18 cellular contexts compared by ENCODE assay signal in genomic region chr11:65185166-65185565, GRCh38. TPM values are rescaled to one million over a fixed set of nuclear protein-coding genes. Genes with fewer than 3 reads are reported as not detected.
DNase-seq lines count a peak whose midpoint lies in the region; ATAC-seq, FAIRE-seq and TF ChIP-seq lines count a peak whose summit lies in the region.
"Had no signal": no experiment of that assay in that cellular context is flagged by ENCODE, and none has a peak within 500 bp of the region (broad histone marks: within the 10 kb centered on the region; RNA-seq: fewer than 3 reads in every experiment).

No MANE protein-coding gene starts in this region.

- H3K4me1 Mint-ChIP-seq in MCF 10A (ENCODE audit: insufficient read depth, unreplicated experiment), result peaks cover 8% of the 10 kb centered on the region
- peaks cover 36% of the 10 kb centered on the region for H3K4me1 Mint-ChIP-seq in stimulated activated memory B cell treated with anti-CD40 and anti-IgM and Interleukin-4, amounts not matched to agents 10 μg/mL and 1 μg/mL and 100 μg/mL, for 72 hours
- peaks cover 18% of the 10 kb centered on the region for H3K4me1 Mint-ChIP-seq in activated T-cell treated with anti-CD3 and anti-CD28 coated beads, Interleukin-2, amount 50 U/mL, for 24 hours (ENCODE audit: low read depth)

- no TSS peak for BruUV-seq in MCF 10A (replicated peaks; lab: Mats Ljungman, UMichigan)
- BruUV-seq in mammary epithelial cell (replicated peaks; lab: Mats Ljungman, UMichigan), result no TSS peak

- H3K4me2 ChIP-seq in mammary epithelial cell (ENCODE audit: insufficient read depth, low read depth, low read length), result no peak overlapping the region

- peaks cover 90% of the 10 kb centered on the region for H3K79me2 ChIP-seq in mammary epithelial cell (ENCODE audit: insufficient read depth, low read length)

- no peak for TF ChIP-seq POLR2A in body of pancreas (IDR thresholded peaks at IDR 0.05)

- H3K4me3 ChIP-seq in mammary epithelial cell (replicated peaks in 1 of 3; ENCODE audit: insufficient read depth in 1 of 3, low read depth in 2 of 3, low read length in 3 of 3) (no peak overlapping the region), body of pancreas (no peak overlapping the region)
- H3K4me3 ChIP-seq: MG63, PC-9, SK-N-MC had no signal

- H3K27ac Mint-ChIP-seq in MCF 10A (ENCODE audit: low read depth, unreplicated experiment), result peak overlapping the region; percentile 57
- H3K27ac Mint-ChIP-seq in stimulated activated memory B cell treated with anti-CD40 and anti-IgM and Interleukin-4, amounts not matched to agents 10 μg/mL and 1 μg/mL and 100 μg/mL, for 72 hours, result no peak overlapping the region
- H3K27ac Mint-ChIP-seq in activated T-cell treated with anti-CD3 and anti-CD28 coated beads, Interleukin-2, amount 50 U/mL, for 24 hours, result no peak overlapping the region

- no peaks in the 10 kb centered on the region for H3K27me3 Mint-ChIP-seq in MCF 10A (ENCODE audit: insufficient read depth, unreplicated experiment)
- H3K27me3 Mint-ChIP-seq in stimulated activated memory B cell treated with anti-CD40 and anti-IgM and Interleukin-4, amounts not matched to agents 10 μg/mL and 1 μg/mL and 100 μg/mL, for 72 hours, result no peaks in the 10 kb centered on the region
- no peaks in the 10 kb centered on the region for H3K27me3 Mint-ChIP-seq in activated T-cell treated with anti-CD3 and anti-CD28 coated beads, Interleukin-2, amount 50 U/mL, for 24 hours

- no peak overlapping the region for H3K9ac ChIP-seq in mammary epithelial cell (ENCODE audit: insufficient read depth, low read length)

- H3K9me3 Mint-ChIP-seq in MCF 10A (ENCODE audit: unreplicated experiment), result no peaks in the 10 kb centered on the region
- no peaks in the 10 kb centered on the region for H3K9me3 Mint-ChIP-seq in stimulated activated memory B cell treated with anti-CD40 and anti-IgM and Interleukin-4, amounts not matched to agents 10 μg/mL and 1 μg/mL and 100 μg/mL, for 72 hours
- H3K9me3 Mint-ChIP-seq in activated T-cell treated with anti-CD3 and anti-CD28 coated beads, Interleukin-2, amount 50 U/mL, for 24 hours, result no peaks in the 10 kb centered on the region

- CTCF ChIA-PET in MCF 10A (lab: Yijun Ruan, JAX) (interaction anchor here (1.1 to 1.3 kb wide), 2 partner anchors 81 to 144 kb away, joined by 3 read pairs; no protein-coding TSS in a partner anchor), mammary epithelial cell (lab: Charles Lee; ENCODE audit: low non-redundant PET) (no interaction called here)

- H3K4me3 Mint-ChIP-seq in MCF 10A (ENCODE audit: unreplicated experiment), result no peak overlapping the region
- H3K4me3 Mint-ChIP-seq in stimulated activated memory B cell treated with anti-CD40 and anti-IgM and Interleukin-4, amounts not matched to agents 10 μg/mL and 1 μg/mL and 100 μg/mL, for 72 hours, result no peak overlapping the region
- H3K4me3 Mint-ChIP-seq in activated T-cell treated with anti-CD3 and anti-CD28 coated beads, Interleukin-2, amount 50 U/mL, for 24 hours, result no peak overlapping the region

- intact Hi-C loops in MCF 10A (cut with micrococcal nuclease), result no loop called here
- intact Hi-C loops in mammary epithelial cell (cut with micrococcal nuclease), result loop anchor here (10.0 kb wide), 1 partner anchor 70 kb away; no protein-coding TSS in a partner anchor
- intact Hi-C loops in body of pancreas (cut with DNase I), result loop anchor here (5.0 kb wide), 1 partner anchor 53 kb away; the partner anchor contains the start of gene SYVN1

- TF ChIP-seq CTCF in MCF 10A (IDR thresholded peaks at IDR 0.05; ENCODE audit: unreplicated experiment), result no peak
- no peak for TF ChIP-seq CTCF in mammary epithelial cell (conservative IDR thresholded peaks at IDR 0.05 in 1 of 2, IDR thresholded peaks at IDR 0.05 in 1 of 2; ENCODE audit: extremely low read depth in 1 of 2, insufficient read depth in 1 of 2, low read depth in 1 of 2, low read length in 2 of 2)
- TF ChIP-seq CTCF in body of pancreas (IDR thresholded peaks at IDR 0.05), result no peak

- H2AFZ ChIP-seq in mammary epithelial cell (ENCODE audit: low read depth, low read length), result no peak overlapping the region
- H2AFZ ChIP-seq: PC-9 had no signal

- peaks cover 36% of the 10 kb centered on the region for H3K36me3 ChIP-seq in mammary epithelial cell (ENCODE audit: insufficient read depth, low read length)
- peaks cover 0 to 37% of the 10 kb centered on the region in 2 donors for H3K36me3 ChIP-seq in body of pancreas (replicated peaks in 1 of 2; ENCODE audit: insufficient read depth in 1 of 2, low read depth in 2 of 2)

- H3K9me3 ChIP-seq in mammary epithelial cell (replicated peaks; ENCODE audit: insufficient read depth, low read length), result no peaks in the 10 kb centered on the region
- H3K9me3 ChIP-seq in body of pancreas, result no peaks in the 10 kb centered on the region
- H3K9me3 ChIP-seq: MG63 had no signal

- POLR2A ChIA-PET in MCF 10A (lab: Yijun Ruan, JAX), result interaction anchor here (2.2 kb wide), 1 partner anchor 64 kb away, joined by 5 read pairs; the partner anchor contains the start of genes FAU and MRPL49

- no peak for FAIRE-seq in urothelium cell line (lab: Jason Lieb, UNC)
- FAIRE-seq: GM12891, HTR-8/SVneo had no signal

- no peaks in the 10 kb centered on the region for H4K20me1 ChIP-seq in mammary epithelial cell (ENCODE audit: insufficient read depth, low read length)

- no peak for DNase-seq in MCF 10A (ENCODE audit: unreplicated experiment)
- no peak for DNase-seq in mammary epithelial cell
- peak in 1 of 4 donors; percentile 0 for DNase-seq in body of pancreas
- DNase-seq in left lobe of liver (ENCODE audit: low spot score), result peak; percentile 22
- no peak for DNase-seq in hypothalamus (lab: John Stamatoyannopoulos, UW)
- DNase-seq in activated T-cell treated with anti-CD3 and anti-CD28 coated beads, Interleukin-2, amount 50 U/mL, for 24 hours, result no peak
- no peak for DNase-seq in urothelium cell line (ENCODE audit: low spot score)
- DNase-seq: C1 segment of cervical spinal cord, KBM-7, MG63, NCI-H1092 treated with DMSO at 0.1 percent for 48 hours, NCI-H187, PC-9 had no signal

- in situ Hi-C loops in mammary epithelial cell (cut with MboI; ENCODE audit: low sequenced_read_pairs in 2 of 2), result no loop called here

- H3K36me3 Mint-ChIP-seq in MCF 10A (ENCODE audit: insufficient read depth, unreplicated experiment), result peaks cover 69% of the 10 kb centered on the region
- H3K36me3 Mint-ChIP-seq in stimulated activated memory B cell treated with anti-CD40 and anti-IgM and Interleukin-4, amounts not matched to agents 10 μg/mL and 1 μg/mL and 100 μg/mL, for 72 hours, result peaks cover 36% of the 10 kb centered on the region
- peaks cover 48% of the 10 kb centered on the region for H3K36me3 Mint-ChIP-seq in activated T-cell treated with anti-CD3 and anti-CD28 coated beads, Interleukin-2, amount 50 U/mL, for 24 hours (ENCODE audit: low read depth)

- H3K27me3 ChIP-seq in mammary epithelial cell (ENCODE audit: insufficient read depth, low read length) (no peaks in the 10 kb centered on the region), body of pancreas (no peaks in the 10 kb centered on the region)
- H3K27me3 ChIP-seq: MG63 had no signal

- 95% methylated on average over 3 of the region's 3 CpGs for WGBS in mammary epithelial cell (ENCODE audit: low coverage, missing lambda C conversion rate)
- WGBS in body of pancreas, 2 donors, result 81 to 82% methylated on average over 3 of the region's 3 CpGs

- H3K4me1 ChIP-seq in mammary epithelial cell (ENCODE audit: insufficient read depth, low read length), result peaks cover 25% of the 10 kb centered on the region
- H3K4me1 ChIP-seq in body of pancreas, result peaks cover 37% of the 10 kb centered on the region

- H3K27ac ChIP-seq in mammary epithelial cell (ENCODE audit: insufficient read depth, low read depth, low read length) (no peak overlapping the region), body of pancreas (peak overlapping the region; percentile 68 to 98 (median 96))
- H3K27ac ChIP-seq: SK-N-MC had no signal

- no peak for ATAC-seq in body of pancreas
- no peak for ATAC-seq in left lobe of liver
- no peak for ATAC-seq in stimulated activated memory B cell treated with anti-CD40 and anti-IgM and Interleukin-4, amounts not matched to agents 10 μg/mL and 1 μg/mL and 100 μg/mL, for 72 hours

- dilution Hi-C loops in mammary epithelial cell (cut with HindIII; ENCODE audit: low sequenced_read_pairs), result no loop called here

RNA-seq across cellular contexts. Expression of gene CAPN1, which starts 3.4 kb away (rescaled TPM):
- total RNA-seq in MCF 10A (2022) (111 and 117 TPM in 2 replicates), mammary epithelial cell (100 to 1,000 TPM; 276 to 452 TPM), body of pancreas (100 to 1,000 TPM; 142 to 245 TPM), left lobe of liver (81.0 TPM)
- 289 TPM for polyA plus RNA-seq in mammary epithelial cell
- polyA minus RNA-seq in mammary epithelial cell, result 253 TPM

RNA-seq across cellular contexts. Expression of gene SPDYC, which starts 15.1 kb away (rescaled TPM):
- total RNA-seq in MCF 10A (2022), result not detected in 2 replicates
- total RNA-seq in mammary epithelial cell, result not detected
- polyA plus RNA-seq in mammary epithelial cell, result not detected
- polyA minus RNA-seq in mammary epithelial cell, result not detected
- not detected for total RNA-seq in body of pancreas
- total RNA-seq in left lobe of liver, result 1.2 TPM
- total RNA-seq: A172, PC-9 had no signal

RNA-seq across cellular contexts. Expression of gene SYVN1, which starts 50.8 kb away (rescaled TPM):
- 74.9 and 99.8 TPM in 2 replicates for total RNA-seq in MCF 10A (2022)
- 10 to 100 TPM; 21.5 to 45.8 TPM for total RNA-seq in mammary epithelial cell
- 30.7 TPM for polyA plus RNA-seq in mammary epithelial cell
- 152 TPM for polyA minus RNA-seq in mammary epithelial cell
- total RNA-seq in body of pancreas, result 10 to 100 TPM; 41.0 to 97.2 TPM
- total RNA-seq in left lobe of liver, result 110 TPM
